ENCODE assay signal across 26 cellular contexts in genomic region chr11:73584831-73585230, GRCh38.
"Had no signal": no experiment of that assay in that cellular context is flagged by ENCODE, and none has a peak within 500 bp of the region (broad histone marks: within the 10 kb centered on the region; RNA-seq: fewer than 3 reads in every experiment).

No MANE protein-coding gene starts in this region.

- H3K9ac ChIP-seq: parathyroid adenoma had no signal

- H3K27me3 ChIP-seq: left lung, right atrium auricular region, stomach, testis, thyroid gland, transverse colon, upper lobe of left lung, vagina had no signal

- H3K36me3 Mint-ChIP-seq: naive B cell, natural killer cell had no signal

- H3K4me3 ChIP-seq: left lung, lung, right atrium auricular region, skin epidermis, stomach, testis, thyroid gland, transverse colon, upper lobe of left lung, vagina had no signal

- H3K4me1 Mint-ChIP-seq: mesothelial cell of epicardium had no signal

- H3K4me1 ChIP-seq: left lung, parathyroid adenoma, right atrium auricular region, stomach, testis, upper lobe of left lung, vagina had no signal

- H3K36me3 ChIP-seq: left lung, right atrium auricular region, stomach, thyroid gland, transverse colon, upper lobe of left lung, vagina had no signal

- H3K9me3 Mint-ChIP-seq: naive B cell; natural killer cell; stimulated activated naive B cell treated with anti-CD40 and anti-IgM and Interleukin-4, amounts not matched to agents 10 μg/mL and 1 μg/mL and 100 μg/mL, for 72 hours had no signal

- H3K4me3 Mint-ChIP-seq: mesothelial cell of epicardium; naive B cell; natural killer cell; stimulated activated naive B cell treated with anti-CD40 and anti-IgM and Interleukin-4, amounts not matched to agents 10 μg/mL and 1 μg/mL and 100 μg/mL, for 72 hours had no signal

- H3K27me3 Mint-ChIP-seq: naive B cell; stimulated activated naive B cell treated with anti-CD40 and anti-IgM and Interleukin-4, amounts not matched to agents 10 μg/mL and 1 μg/mL and 100 μg/mL, for 72 hours had no signal

- DNase-seq: hippocampal formation; kidney glomerular epithelial cell; left cardiac atrium; left lung; mesendoderm; naive B cell; natural killer cell; nucleus accumbens; stimulated activated CD4-positive, alpha-beta T cell treated with anti-CD3 and anti-CD28 coated beads, Interleukin-12 subunit alpha, Interleukin-12 subunit beta, amount 100 ng/mL, for 4 hours; stimulated activated CD4-positive, alpha-beta T cell treated with anti-CD3 and anti-CD28 coated beads, Interleukin-15, amount 100 ng/mL, for 24 hours; stimulated activated CD4-positive, alpha-beta T cell treated with anti-CD3 and anti-CD28 coated beads, Interleukin-2, amount 100 ng/mL, for 24 hours; stimulated activated CD4-positive, alpha-beta T cell treated with anti-CD3 and anti-CD28 coated beads, Interleukin-4, amount 100 ng/mL, for 1 hour; stimulated activated naive B cell treated with anti-CD40 and anti-IgM and Interleukin-4, amounts not matched to agents 10 μg/mL and 1 μg/mL and 100 μg/mL, for 72 hours; stimulated activated naive CD8-positive, alpha-beta T cell treated with anti-CD3 and anti-CD28 coated beads, Interleukin-15, Interleukin-2, amounts not matched to agents 100 U/mL and 50 U/mL, for 24 hours; stomach; testis; thyroid gland; transverse colon; upper lobe of left lung had no signal

- H3K27ac ChIP-seq: left lung, parathyroid adenoma, right atrium auricular region, skin epidermis, stomach, testis, thyroid gland, transverse colon, upper lobe of left lung, vagina had no signal

- ATAC-seq: left cardiac atrium; left lung; natural killer cell; sciatic nerve; stimulated activated naive B cell treated with anti-CD40 and anti-IgM and Interleukin-4, amounts not matched to agents 10 μg/mL and 1 μg/mL and 100 μg/mL, for 72 hours; stimulated activated naive CD8-positive, alpha-beta T cell treated with anti-CD3 and anti-CD28 coated beads, Interleukin-15, Interleukin-2, amounts not matched to agents 100 U/mL and 50 U/mL, for 24 hours had no signal

- H3K27ac Mint-ChIP-seq: mesothelial cell of epicardium; naive B cell; natural killer cell; stimulated activated naive B cell treated with anti-CD40 and anti-IgM and Interleukin-4, amounts not matched to agents 10 μg/mL and 1 μg/mL and 100 μg/mL, for 72 hours had no signal

- H3K9me3 ChIP-seq: left lung, right atrium auricular region, stomach, testis, thyroid gland, transverse colon, upper lobe of left lung, vagina had no signal
